Comparison of ENCODE assay signal across 10 cellular contexts in genomic region chr3:151087648-151088047, GRCh38. TPM values are rescaled to one million over a fixed set of nuclear protein-coding genes. Genes with fewer than 3 reads are reported as not detected.
DNase-seq lines count a peak whose midpoint lies in the region; ATAC-seq and TF ChIP-seq lines count a peak whose summit lies in the region.
"Had no signal": no experiment of that assay in that cellular context is flagged by ENCODE, and none has a peak within 500 bp of the region (broad histone marks: within the 10 kb centered on the region; RNA-seq: fewer than 3 reads in every experiment).

No MANE protein-coding gene starts in this region.

- TF ChIP-seq CTCF in heart left ventricle (IDR thresholded peaks at IDR 0.05) (no peak), OCI-LY3 (IDR thresholded peaks at IDR 0.05; ENCODE audit: low read depth, low read length) (no peak)

- H3K27me3 ChIP-seq in heart left ventricle (peaks cover 0 to 49% (median 18%) of the 10 kb centered on the region in 9 donors), OCI-LY3 (ENCODE audit: low read depth, low read length) (peaks cover 24% of the 10 kb centered on the region), iPS-15b (ENCODE audit: control insufficient read depth, insufficient read depth, low read length) (peaks cover 20% of the 10 kb centered on the region)
- H3K27me3 ChIP-seq: testis had no signal

- peak overlapping the region; percentile 65 for H3K9ac ChIP-seq in OCI-LY3 (ENCODE audit: low read length)
- H3K9ac ChIP-seq in iPS-15b (ENCODE audit: low read depth, low read length): no peak overlapping the region

- no peak for DNase-seq in heart left ventricle
- no peak for DNase-seq in left cardiac atrium
- no peak for DNase-seq in dermis blood vessel endothelial cell
- no peak for DNase-seq in NCI-H524 treated with DMSO at 0.1 percent for 48 hours (lab: John Stamatoyannopoulos, UW)
- DNase-seq: CD4-positive, CD25-positive, alpha-beta regulatory T cell had no signal

- H3K4me2 ChIP-seq in OCI-LY3 (ENCODE audit: low read length): peak overlapping the region; percentile 68

- intact Hi-C loops in heart left ventricle (cut with DNase I) (loop anchor here in 2 of 10 donors (5.0 kb wide), 2 partner anchors 60 to 365 kb away; no protein-coding TSS in a partner anchor), left cardiac atrium (cut with DNase I) (loop anchor here in 1 of 2 donors (5.0 kb wide), 1 partner anchor 380 kb away; no protein-coding TSS in a partner anchor)

- peak overlapping the region in 1 of 12 donors; percentile 35 for H3K27ac ChIP-seq in heart left ventricle
- H3K27ac ChIP-seq in OCI-LY3 (ENCODE audit: low read length): no peak overlapping the region

- ATAC-seq in heart left ventricle (no peak), left cardiac atrium (no peak), GM21825 (IDR thresholded peaks at IDR 0.05; ENCODE audit: unreplicated experiment) (no peak), GM18907 (IDR thresholded peaks at IDR 0.05; ENCODE audit: unreplicated experiment) (no peak)

- H3K36me3 ChIP-seq in heart left ventricle (no peaks in the 10 kb centered on the region), OCI-LY3 (replicated peaks; ENCODE audit: low read depth, low read length) (no peaks in the 10 kb centered on the region), iPS-15b (ENCODE audit: control insufficient read depth, insufficient read depth, low read length) (no peaks in the 10 kb centered on the region)

- no peaks in the 10 kb centered on the region for H3K79me2 ChIP-seq in OCI-LY3 (ENCODE audit: low read length)

- peak overlapping the region in 7 of 12 donors; percentile 65 to 82 (median 69) for H3K4me3 ChIP-seq in heart left ventricle
- peak overlapping the region; percentile 94 for H3K4me3 ChIP-seq in OCI-LY3 (ENCODE audit: low read length)
- peak overlapping the region; percentile 75 for H3K4me3 ChIP-seq in iPS-15b (ENCODE audit: low read depth, low read length)

- H4K20me1 ChIP-seq in OCI-LY3 (ENCODE audit: insufficient read depth, low read length): no peaks in the 10 kb centered on the region

- no peak for TF ChIP-seq POLR2A in heart left ventricle (IDR thresholded peaks at IDR 0.05)

- H2AFZ ChIP-seq in OCI-LY3 (ENCODE audit: low read depth, low read length): peak overlapping the region; percentile 34; the same call in 1 of the 2 replicates

- peaks cover 0 to 27% (median 7%) of the 10 kb centered on the region in 12 donors for H3K4me1 ChIP-seq in heart left ventricle
- H3K4me1 ChIP-seq in OCI-LY3 (ENCODE audit: low read length): peaks cover 23% of the 10 kb centered on the region
- peaks cover 11% of the 10 kb centered on the region for H3K4me1 ChIP-seq in iPS-15b (ENCODE audit: control insufficient read depth, insufficient read depth, low read length)

- WGBS in heart left ventricle, 4 donors: 90 to 97% (median 94%) methylated on average over 2 of the region's 2 CpGs

- H3K9me3 ChIP-seq in heart left ventricle: no peaks in the 10 kb centered on the region
- H3K9me3 ChIP-seq in OCI-LY3 (ENCODE audit: insufficient read depth, low read length): no peaks in the 10 kb centered on the region
- no peaks in the 10 kb centered on the region for H3K9me3 ChIP-seq in iPS-15b (ENCODE audit: control insufficient read depth, insufficient read depth, low read length)
- H3K9me3 ChIP-seq: testis had no signal

RNA-seq across cellular contexts. Expression of gene MED12L, which starts 2.2 kb away (rescaled TPM):
- total RNA-seq in heart left ventricle: 1 to 10 TPM in 2 of 9 donors, under 1 TPM in 7; 0.12 to 2.1 (median 0.50) TPM
- polyA plus RNA-seq in heart left ventricle: under 1 TPM; 0.06 to 0.08 TPM
- under 1 TPM; 0.44 to 0.50 TPM for total RNA-seq in left cardiac atrium
- total RNA-seq in dermis blood vessel endothelial cell: under 0.01 and 0.05 TPM in 2 replicates
- polyA plus RNA-seq: CD4-positive, CD25-positive, alpha-beta regulatory T cell had no signal
